Comparison of ENCODE assay signal across 8 cellular contexts in the genomic region with DNA sequence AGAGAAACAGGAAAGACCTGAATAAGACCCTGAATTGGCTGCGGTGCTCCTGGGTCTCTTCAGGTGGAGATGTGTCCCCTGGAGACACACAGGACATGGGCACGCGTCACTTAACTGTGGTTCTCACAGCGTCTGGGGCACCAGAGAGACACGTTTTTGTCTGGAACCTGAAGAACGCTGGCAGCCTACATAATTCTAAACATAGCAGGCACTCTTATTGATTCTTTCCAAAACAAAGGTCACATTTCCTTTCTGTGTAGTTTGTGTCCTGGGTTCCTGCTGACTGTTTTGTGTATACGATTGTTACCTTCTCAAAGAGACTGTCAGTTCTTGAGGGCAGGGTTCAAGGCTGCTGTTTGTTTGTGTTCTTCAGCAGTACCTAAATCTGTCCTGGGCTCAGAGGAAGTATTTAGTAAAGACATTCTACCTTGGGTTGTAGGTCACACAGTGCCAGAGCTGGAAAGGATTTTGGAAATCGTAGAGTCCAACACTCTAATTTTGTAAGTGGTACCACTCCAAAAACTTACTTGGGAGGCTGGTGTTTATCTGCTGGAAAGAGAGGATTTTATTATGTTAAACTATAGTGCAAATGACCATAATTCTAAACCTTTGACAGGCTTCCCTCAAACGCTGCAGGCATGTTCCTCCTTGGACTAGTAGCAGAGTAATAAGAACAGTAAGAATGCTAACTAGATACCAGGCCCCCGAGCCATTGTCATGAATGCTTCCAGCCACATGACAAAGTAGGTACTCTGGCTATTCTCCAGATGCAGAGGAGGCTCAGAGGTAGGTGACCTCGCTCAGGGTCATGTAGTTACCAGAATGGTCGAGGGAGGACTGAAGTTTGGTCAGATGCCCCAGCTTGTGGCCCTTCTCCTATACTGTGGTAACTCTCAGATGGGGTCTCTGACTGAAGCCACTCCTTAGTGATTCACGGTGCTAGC.
DNase-seq lines count a peak whose midpoint lies in the region; ATAC-seq, FAIRE-seq and TF ChIP-seq lines count a peak whose summit lies in the region.

No MANE protein-coding gene starts in this region.

- peak overlapping the region in 3 of 11 experiments; percentile 2 to 51 (median 33); a peak in 3 of 22 replicates for H3K27ac ChIP-seq in BLaER1 treated with 17β-estradiol and CSF1 and Interleukin-3, amounts not matched to agents 10 nM and 100 nM
- peak overlapping the region; percentile 81 for H3K27ac ChIP-seq in SJSA1

- peaks cover 0 to 34% (median 0%) of the 10 kb centered on the region in 11 experiments; a peak in 6 of 22 replicates for H4K20me1 ChIP-seq in BLaER1 treated with 17β-estradiol and CSF1 and Interleukin-3, amounts not matched to agents 10 nM and 100 nM

- no peaks in the 10 kb centered on the region for H3K27me3 ChIP-seq in BLaER1 treated with 17β-estradiol and CSF1 and Interleukin-3, amounts not matched to agents 10 nM and 100 nM
- H3K27me3 ChIP-seq in SJSA1 (replicated peaks), result no peaks in the 10 kb centered on the region

- H3K4me3 Mint-ChIP-seq in nephron progenitor cell, result no peak overlapping the region

- no peak for FAIRE-seq in D721Med (lab: Jason Lieb, UNC)

- H3K4me1 ChIP-seq in BLaER1 treated with 17β-estradiol and CSF1 and Interleukin-3, amounts not matched to agents 10 nM and 100 nM, result peaks cover 40 to 93% (median 84%) of the 10 kb centered on the region in 10 experiments
- H3K4me1 ChIP-seq in SJSA1 (replicated peaks), result peaks cover 75% of the 10 kb centered on the region

- peak in 1 of 2 experiments; percentile 31 for DNase-seq in SJSA1 (ENCODE audit: low read depth in 1 of 2, low spot score in 2 of 2)
- no peak for DNase-seq in nephron progenitor cell
- no peak for DNase-seq in mucosa of gallbladder (ENCODE audit: low spot score)
- no peak for DNase-seq in D721Med (ENCODE audit: insufficient read length, low spot score)
- DNase-seq in foreskin fibroblast, result no peak

- peak overlapping the region; percentile 14 to 83 (median 77); a peak in 21 of 22 replicates for H3K4me2 ChIP-seq in BLaER1 treated with 17β-estradiol and CSF1 and Interleukin-3, amounts not matched to agents 10 nM and 100 nM

- ATAC-seq in esophagus mucosa, result peak; percentile 26
- ATAC-seq in GM18867 (IDR thresholded peaks at IDR 0.05; ENCODE audit: unreplicated experiment), result no peak

- peaks cover 78% of the 10 kb centered on the region for H3K4me1 Mint-ChIP-seq in nephron progenitor cell

- H3K36me3 Mint-ChIP-seq in nephron progenitor cell (ENCODE audit: low read depth), result peaks cover 5% of the 10 kb centered on the region

- peaks cover 0 to 5% (median 0%) of the 10 kb centered on the region in 11 experiments; a peak in 3 of 22 replicates for H3K9me3 ChIP-seq in BLaER1 treated with 17β-estradiol and CSF1 and Interleukin-3, amounts not matched to agents 10 nM and 100 nM (replicated peaks in 1 of 11)
- H3K9me3 ChIP-seq in SJSA1 (replicated peaks), result no peaks in the 10 kb centered on the region

- H3K27me3 Mint-ChIP-seq in nephron progenitor cell (ENCODE audit: low read depth, poor library complexity), result no peaks in the 10 kb centered on the region

- H3K9ac ChIP-seq in BLaER1 treated with 17β-estradiol and CSF1 and Interleukin-3, amounts not matched to agents 10 nM and 100 nM, result peak overlapping the region in 1 of 11 experiments; percentile 26; a peak in 2 of 22 replicates

- TF ChIP-seq CTCF in nephron progenitor cell (IDR thresholded peaks at IDR 0.05) (no peak), D721Med (IDR thresholded peaks at IDR 0.05; ENCODE audit: insufficient read depth, missing control alignments) (no peak), foreskin fibroblast (IDR thresholded peaks at IDR 0.05; ENCODE audit: low read depth, low read length) (no peak)

- peaks cover 10 to 71% (median 50%) of the 10 kb centered on the region in 11 experiments; a peak in 21 of 22 replicates for H3K36me3 ChIP-seq in BLaER1 treated with 17β-estradiol and CSF1 and Interleukin-3, amounts not matched to agents 10 nM and 100 nM
- H3K36me3 ChIP-seq in SJSA1, result no peaks in the 10 kb centered on the region

- H3K27ac Mint-ChIP-seq in nephron progenitor cell, result peak overlapping the region; percentile 36

- H3K4me3 ChIP-seq in BLaER1 treated with 17β-estradiol and CSF1 and Interleukin-3, amounts not matched to agents 10 nM and 100 nM, result no peak overlapping the region
- H3K4me3 ChIP-seq in SJSA1, result no peak overlapping the region
- no peak overlapping the region for H3K4me3 ChIP-seq in foreskin fibroblast (ENCODE audit: low read depth in 1 of 2, low read length in 2 of 2)

- H3K9me3 Mint-ChIP-seq in nephron progenitor cell, result no peaks in the 10 kb centered on the region
